8 cellular contexts compared by ENCODE assay signal in genomic region chr11:128299132-128299726, GRCh38.
DNase-seq lines count a peak whose midpoint lies in the region; ATAC-seq and TF ChIP-seq lines count a peak whose summit lies in the region.

No MANE protein-coding gene starts in this region.

- peaks cover 0 to 8% (median 0%) of the 10 kb centered on the region in 5 experiments for H3K9me3 Mint-ChIP-seq in brain
- H3K9me3 Mint-ChIP-seq in osteocyte (ENCODE audit: unreplicated experiment) = no peaks in the 10 kb centered on the region

- peaks cover 25% of the 10 kb centered on the region for H3K4me1 Mint-ChIP-seq in brain
- peaks cover 47% of the 10 kb centered on the region for H3K4me1 Mint-ChIP-seq in osteocyte (ENCODE audit: unreplicated experiment)

- peak overlapping the region in 3 of 5 experiments; percentile 50 to 80 (median 61) for H3K27ac Mint-ChIP-seq in brain
- peak overlapping the region; percentile 98 for H3K27ac Mint-ChIP-seq in osteocyte (ENCODE audit: unreplicated experiment)

- H3K36me3 Mint-ChIP-seq in brain = no peaks in the 10 kb centered on the region
- H3K36me3 Mint-ChIP-seq in osteocyte (ENCODE audit: unreplicated experiment) = no peaks in the 10 kb centered on the region

- H3K4me3 Mint-ChIP-seq in brain = no peak overlapping the region
- peak overlapping the region; percentile 16 for H3K4me3 Mint-ChIP-seq in osteocyte (ENCODE audit: unreplicated experiment)

- no peak for TF ChIP-seq CTCF in brain (conservative IDR thresholded peaks at IDR 0.05)
- TF ChIP-seq CTCF in osteocyte (IDR thresholded peaks at IDR 0.05) = no peak

- ATAC-seq in HG02938 (IDR thresholded peaks at IDR 0.05; ENCODE audit: unreplicated experiment) = peak; percentile 26
- ATAC-seq in GM21381 (IDR thresholded peaks at IDR 0.05; ENCODE audit: unreplicated experiment) = no peak
- no peak for ATAC-seq in HG03139 (IDR thresholded peaks at IDR 0.05; ENCODE audit: unreplicated experiment)

- DNase-seq in GM03348 (ENCODE audit: low spot score) (peak; percentile 41), osteocyte (ENCODE audit: extremely low spot score, unreplicated experiment) (no peak), ureter (ENCODE audit: low spot score) (no peak), iPS-NIHi11 (ENCODE audit: low spot score) (no peak)

- H3K27me3 Mint-ChIP-seq in brain (peaks cover 22% of the 10 kb centered on the region), osteocyte (ENCODE audit: unreplicated experiment) (no peaks in the 10 kb centered on the region)
